In genomic region chr13:64675256-64675892, GRCh38 we compare ENCODE assay signal across 14 cellular contexts.
DNase-seq lines count a peak whose midpoint lies in the region; ATAC-seq, FAIRE-seq and TF ChIP-seq lines count a peak whose summit lies in the region.
"Had no signal": no experiment of that assay in that cellular context is flagged by ENCODE, and none has a peak within 500 bp of the region (broad histone marks: within the 10 kb centered on the region; RNA-seq: fewer than 3 reads in every experiment).

No MANE protein-coding gene starts in this region.

- H3K9ac ChIP-seq in endothelial cell of umbilical vein (replicated peaks; ENCODE audit: extremely low read depth, insufficient read depth, low read length), result no peak overlapping the region
- H3K9ac ChIP-seq in H9 (ENCODE audit: extremely low read depth, insufficient read length, low read length), result no peak overlapping the region

- no peak for TF ChIP-seq POLR2A in endothelial cell of umbilical vein (IDR thresholded peaks at IDR 0.05; ENCODE audit: low read depth, low read length)

- H3K4me2 ChIP-seq in endothelial cell of umbilical vein (ENCODE audit: insufficient read depth, low read length), result no peak overlapping the region
- H3K4me2 ChIP-seq in osteoblast (ENCODE audit: insufficient read depth, low read length), result no peak overlapping the region
- H3K4me2 ChIP-seq in H9 (ENCODE audit: insufficient read depth, insufficient read length, low read length), result no peak overlapping the region

- no peak overlapping the region; the same call in 1 of the 2 replicates for H3K14ac ChIP-seq in H9 (ENCODE audit: insufficient read depth, low read length)

- no peak overlapping the region for H2BK5ac ChIP-seq in H9 (ENCODE audit: insufficient read length, low read length)

- no peak overlapping the region for H4K8ac ChIP-seq in H9 (replicated peaks; ENCODE audit: insufficient read length, low read depth, low read length)

- H4K91ac ChIP-seq in H9 (ENCODE audit: insufficient read length, low read depth, low read length), result no peak overlapping the region

- ATAC-seq in Panc1 (peak; percentile 82), GM21528 (IDR thresholded peaks at IDR 0.05; ENCODE audit: low FRiP score, unreplicated experiment) (no peak)
- ATAC-seq: HCT116, right cardiac atrium had no signal

- H2AK5ac ChIP-seq in H9 (ENCODE audit: insufficient read length, low read length), result no peak overlapping the region

- POLR2A ChIA-PET in Panc1 (lab: Charles Lee) (no interaction called here), endothelial cell of umbilical vein (lab: Charles Lee) (no interaction called here)

- H3K56ac ChIP-seq in H9 (ENCODE audit: insufficient read length, low read depth, low read length), result no peak overlapping the region

- no peak overlapping the region for H2BK12ac ChIP-seq in H9 (ENCODE audit: insufficient read length, low read depth, low read length)

- H3K36me3 Mint-ChIP-seq in H9 (ENCODE audit: insufficient read depth in 1 of 3, low read depth in 3 of 3), result no peaks in the 10 kb centered on the region; a peak in 1 of 7 replicates
- H3K36me3 Mint-ChIP-seq: brain had no signal

- no peaks in the 10 kb centered on the region for H3K9me1 ChIP-seq in endothelial cell of umbilical vein (replicated peaks; ENCODE audit: control insufficient read depth, extremely low read depth, insufficient read depth, low read length)

- intact Hi-C loops in Panc1 (cut with micrococcal nuclease; ENCODE audit: unreplicated experiment) (no loop called here), endothelial cell of umbilical vein (cut with micrococcal nuclease) (no loop called here)

- H4K20me1 ChIP-seq in endothelial cell of umbilical vein (replicated peaks; ENCODE audit: control insufficient read depth, extremely low read depth, insufficient read depth, low read length) (no peaks in the 10 kb centered on the region), osteoblast (ENCODE audit: insufficient read depth, low read length) (no peaks in the 10 kb centered on the region), H9 (ENCODE audit: control insufficient read depth, insufficient read depth, insufficient read length) (no peaks in the 10 kb centered on the region)

- no peak overlapping the region for H3K4ac ChIP-seq in H9 (ENCODE audit: low read depth, low read length)

- H3K9me3 ChIP-seq in Panc1 (ENCODE audit: control insufficient read depth, insufficient read depth, low read depth, low read length) (no peaks in the 10 kb centered on the region), endothelial cell of umbilical vein (replicated peaks; ENCODE audit: control insufficient read depth, insufficient read depth, low read length) (no peaks in the 10 kb centered on the region), osteoblast (ENCODE audit: low read depth, low read length) (no peaks in the 10 kb centered on the region), H9 (ENCODE audit: control insufficient read depth, low read depth, low read length) (no peaks in the 10 kb centered on the region)

- peak; percentile 36 for DNase-seq in GM04504 (ENCODE audit: low read depth)
- DNase-seq in Panc1 (ENCODE audit: low read depth, low spot score), result peak; percentile 13
- DNase-seq in endothelial cell of umbilical vein (ENCODE audit: low read depth, low spot score), result no peak
- peak; percentile 43 for DNase-seq in osteoblast (ENCODE audit: insufficient read length, low spot score, missing footprints)
- no peak for DNase-seq in LoVo (ENCODE audit: low spot score)
- no peak for DNase-seq in SK-N-DZ (ENCODE audit: low spot score)
- no peak for DNase-seq in H9
- DNase-seq: activated T-cell treated with anti-CD3 and anti-CD28 coated beads, Interleukin-2, amount 50 U/mL, for 24 hours; right cardiac atrium; Right ventricle myocardium superior had no signal

- no peak for TF ChIP-seq CTCF in Panc1 (IDR thresholded peaks at IDR 0.05)
- TF ChIP-seq CTCF in endothelial cell of umbilical vein (IDR thresholded peaks at IDR 0.05; ENCODE audit: extremely low read depth in 1 of 2, insufficient read depth in 1 of 2, low read depth in 1 of 2, low read length in 2 of 2), result no peak
- no peak for TF ChIP-seq CTCF in osteoblast (IDR thresholded peaks at IDR 0.05; ENCODE audit: extremely low read depth, low read depth, low read length)
- no peak for TF ChIP-seq CTCF in H9 (conservative IDR thresholded peaks at IDR 0.05)

- H3K27ac ChIP-seq in Panc1 (ENCODE audit: low read length) (peak overlapping the region; percentile 59), endothelial cell of umbilical vein (ENCODE audit: insufficient read depth, low read depth, low read length) (no peak overlapping the region), osteoblast (ENCODE audit: low read depth, low read length) (no peak overlapping the region), H9 (ENCODE audit: insufficient read length, low read depth, low read length) (no peak overlapping the region)

- H3K4me3 ChIP-seq in Panc1 (ENCODE audit: low read depth in 2 of 2, low read length in 2 of 2), result no peak overlapping the region
- H3K4me3 ChIP-seq in endothelial cell of umbilical vein (replicated peaks in 1 of 3; ENCODE audit: insufficient read depth in 1 of 3, low read depth in 1 of 3, low read length in 3 of 3), result no peak overlapping the region
- no peak overlapping the region for H3K4me3 ChIP-seq in osteoblast (ENCODE audit: insufficient read depth, low read length)

- H3K9me3 Mint-ChIP-seq in H9, result no peaks in the 10 kb centered on the region
- H3K9me3 Mint-ChIP-seq: brain had no signal

- H3K27me3 ChIP-seq in Panc1 (ENCODE audit: control insufficient read depth, insufficient read depth, low read length) (no peaks in the 10 kb centered on the region), endothelial cell of umbilical vein (ENCODE audit: control insufficient read depth in 2 of 2, insufficient read depth in 2 of 2, low read length in 2 of 2) (no peaks in the 10 kb centered on the region), osteoblast (ENCODE audit: insufficient read depth, low read length) (no peaks in the 10 kb centered on the region), H9 (ENCODE audit: insufficient read depth, low read length) (no peaks in the 10 kb centered on the region)

- H3K79me2 ChIP-seq in endothelial cell of umbilical vein (ENCODE audit: control insufficient read depth, insufficient read depth, low read length) (no peaks in the 10 kb centered on the region), osteoblast (ENCODE audit: insufficient read depth, low read length) (no peaks in the 10 kb centered on the region), H9 (ENCODE audit: insufficient read depth, low read length) (no peaks in the 10 kb centered on the region)

- in situ Hi-C loops in Panc1 (cut with HindIII; ENCODE audit: low pct_unique_long_range_greater_than_20kb, low sequenced_read_pairs), result no loop called here

- no peak overlapping the region for H2BK15ac ChIP-seq in H9 (ENCODE audit: low read depth, low read length)

- no TSS peak for BruUV-seq in Panc1 (replicated peaks; lab: Mats Ljungman, UMichigan)
- no TSS peak for BruUV-seq in endothelial cell of umbilical vein (replicated peaks; lab: Mats Ljungman, UMichigan)

- CTCF ChIA-PET in Panc1 (lab: Charles Lee), result no interaction called here
- CTCF ChIA-PET in endothelial cell of umbilical vein (lab: Charles Lee), result no interaction called here

- H3K4me3 Mint-ChIP-seq in H9, result no peak overlapping the region
- H3K4me3 Mint-ChIP-seq: activated T-cell treated with anti-CD3 and anti-CD28 coated beads, Interleukin-2, amount 50 U/mL, for 24 hours; brain had no signal

- no peak overlapping the region for H3K27ac Mint-ChIP-seq in H9
- H3K27ac Mint-ChIP-seq: activated T-cell treated with anti-CD3 and anti-CD28 coated beads, Interleukin-2, amount 50 U/mL, for 24 hours; brain had no signal

- no peak overlapping the region for H3K23ac ChIP-seq in H9 (ENCODE audit: insufficient read length, low read depth, low read length)

- no peak overlapping the region for H4K5ac ChIP-seq in H9 (ENCODE audit: insufficient read length, low read depth, low read length)

- no CpG with 5 or more reads among the region's 6 CpGs for WGBS in H9 (ENCODE audit: extremely low coverage, insufficient read length, low lambda C conversion rate)

- dilution Hi-C loops in endothelial cell of umbilical vein (cut with MboI; ENCODE audit: extremely low pct_ligation_motif_present, low sequenced_read_pairs), result no loop called here

- no peak overlapping the region for H2BK20ac ChIP-seq in H9 (ENCODE audit: low read depth, low read length, poor library complexity, severe bottlenecking)

- H3K4me1 ChIP-seq in Panc1 (ENCODE audit: control insufficient read depth, insufficient read depth, low read length) (0 out of 2 replicates have a peak, but pooled peaks cover 3% of the 10 kb centered on the region), endothelial cell of umbilical vein (ENCODE audit: control insufficient read depth, extremely low read depth, insufficient read depth, low read length) (no peaks in the 10 kb centered on the region), osteoblast (ENCODE audit: insufficient read depth, low read length) (no peaks in the 10 kb centered on the region), H9 (ENCODE audit: insufficient read depth, low read length) (no peaks in the 10 kb centered on the region)

- no peaks in the 10 kb centered on the region for H3K4me1 Mint-ChIP-seq in H9
- H3K4me1 Mint-ChIP-seq: brain had no signal

- H2AFZ ChIP-seq in endothelial cell of umbilical vein (ENCODE audit: low read depth, low read length), result peak overlapping the region; percentile 46
- no peak overlapping the region for H2AFZ ChIP-seq in osteoblast (ENCODE audit: low read length)
- no peak overlapping the region for H2AFZ ChIP-seq in H9 (ENCODE audit: low read length)

- no peak for FAIRE-seq in endothelial cell of umbilical vein (lab: Jason Lieb, UNC)
- FAIRE-seq: GM12891 had no signal

- no peak overlapping the region for H3T11ph ChIP-seq in H9 (ENCODE audit: low read length)

- no peaks in the 10 kb centered on the region for H3K36me3 ChIP-seq in Panc1 (ENCODE audit: control insufficient read depth, insufficient read depth, low read length)
- H3K36me3 ChIP-seq in endothelial cell of umbilical vein (ENCODE audit: control insufficient read depth in 2 of 2, extremely low read depth in 1 of 2, insufficient read depth in 2 of 2, low read length in 2 of 2), result no peaks in the 10 kb centered on the region
- no peaks in the 10 kb centered on the region for H3K36me3 ChIP-seq in osteoblast (ENCODE audit: insufficient read depth, low read length)

- H3K27me3 Mint-ChIP-seq in H9 (ENCODE audit: low read depth), result no peaks in the 10 kb centered on the region
- H3K27me3 Mint-ChIP-seq: activated T-cell treated with anti-CD3 and anti-CD28 coated beads, Interleukin-2, amount 50 U/mL, for 24 hours; brain had no signal

- H3K18ac ChIP-seq in H9 (ENCODE audit: insufficient read length, low read depth, low read length), result no peak overlapping the region

- H3K79me1 ChIP-seq in H9 (ENCODE audit: insufficient read depth, low read depth, low read length, poor library complexity, severe bottlenecking), result no peaks in the 10 kb centered on the region

- no peak overlapping the region for H2BK120ac ChIP-seq in H9 (ENCODE audit: low read depth, low read length, poor library complexity, severe bottlenecking)

- no peaks in the 10 kb centered on the region for H3K23me2 ChIP-seq in H9 (ENCODE audit: insufficient read length, low read depth, low read length, poor library complexity, severe bottlenecking)

Comparison
In these comparisons a context has a peak if more than half of its experiments do, and no peak if none do; other contexts are left out.
1. DNase-seq: peak in GM04504 (single experiment), Panc1 (single experiment) and osteoblast (single experiment); none in endothelial cell of umbilical vein (single experiment), LoVo (single experiment), SK-N-DZ (single experiment) and H9 (single experiment).